12 cellular contexts compared by ENCODE assay signal in genomic region chr19:42652021-42652420, GRCh38. TPM values are rescaled to one million over a fixed set of nuclear protein-coding genes. Genes with fewer than 3 reads are reported as not detected.
"Had no signal": no experiment of that assay in that cellular context is flagged by ENCODE, and none has a peak within 500 bp of the region (broad histone marks: within the 10 kb centered on the region; RNA-seq: fewer than 3 reads in every experiment).

No MANE protein-coding gene starts in this region.

- H3K4me3 ChIP-seq: GM23248, GM23338, HAP-1 had no signal

- H3K4me2 ChIP-seq: GM23338 had no signal

- H3K4me1 Mint-ChIP-seq: GM23338, H9 had no signal

- H3K36me3 ChIP-seq: HAP-1 had no signal

- H3K4me3 Mint-ChIP-seq: GM23338, H9, HFFc6 had no signal

- ATAC-seq: GM23338, HCT116 had no signal

- DNase-seq: GM23248, GOT3, H7, H9, HCEC 1CT, HFFc6 had no signal

- H3K4me1 ChIP-seq: HAP-1 had no signal

- H3K27ac ChIP-seq: GM23248 had no signal

- H3K9me3 ChIP-seq: HAP-1 had no signal

- H2AFZ ChIP-seq: GM23248, GM23338 had no signal

- H3K9ac ChIP-seq: GM23248 had no signal

- H3K27ac Mint-ChIP-seq: GM23338, H9, HFFc6 had no signal

- FAIRE-seq: H1, H54 had no signal

RNA-seq across cellular contexts. Expression of gene CEACAM8, which starts 57.3 kb away (rescaled TPM):
- total RNA-seq: GM23248, GM23338, H1, H4, H7, H9, HFFc6 had no signal
- polyA plus RNA-seq: GM23248, GM23338, H1 had no signal
